Comparison of ENCODE assay signal across 14 cellular contexts in genomic region chr1:197481101-197481500, GRCh38.
DNase-seq lines count a peak whose midpoint lies in the region; ATAC-seq and TF ChIP-seq lines count a peak whose summit lies in the region.
"Had no signal": no experiment of that assay in that cellular context is flagged by ENCODE, and none has a peak within 500 bp of the region (broad histone marks: within the 10 kb centered on the region; RNA-seq: fewer than 3 reads in every experiment).

No MANE protein-coding gene starts in this region.

- BruUV-seq in OCI-LY7 (replicated peaks; lab: Mats Ljungman, UMichigan), result no TSS peak

- no peaks in the 10 kb centered on the region for H3K36me3 Mint-ChIP-seq in CD8-positive, alpha-beta T cell

- CTCF ChIA-PET in CD8-positive, alpha-beta T cell (lab: Charles Lee), result no interaction called here
- CTCF ChIA-PET in OCI-LY7 (lab: Charles Lee; ENCODE audit: unreplicated experiment), result no interaction called here

- intact Hi-C loops in CD8-positive, alpha-beta T cell (cut with DNase I, micrococcal nuclease), result no loop called here
- intact Hi-C loops in OCI-LY7 (cut with micrococcal nuclease; ENCODE audit: unreplicated experiment), result no loop called here

- H3K4me1 ChIP-seq in CD8-positive, alpha-beta T cell (ENCODE audit: insufficient read depth, low read length), result peaks cover 15% of the 10 kb centered on the region
- no peaks in the 10 kb centered on the region for H3K4me1 ChIP-seq in OCI-LY7 (ENCODE audit: insufficient read depth, low read length, poor library complexity, severe bottlenecking)
- H3K4me1 ChIP-seq: SJSA1, upper lobe of left lung had no signal

- TF ChIP-seq CTCF in CD8-positive, alpha-beta T cell (IDR thresholded peaks at IDR 0.05), result no peak
- no peak for TF ChIP-seq CTCF in OCI-LY7 (conservative IDR thresholded peaks at IDR 0.05; ENCODE audit: low read length)

- H3K27ac Mint-ChIP-seq in CD8-positive, alpha-beta T cell, result peak overlapping the region; percentile 12

- peak; percentile 54 for ATAC-seq in CD8-positive, alpha-beta T cell
- ATAC-seq in GM18511 (IDR thresholded peaks at IDR 0.05; ENCODE audit: unreplicated experiment), result peak; percentile 49

- no peaks in the 10 kb centered on the region for H3K27me3 ChIP-seq in CD8-positive, alpha-beta T cell (ENCODE audit: insufficient read depth, low read length)
- H3K27me3 ChIP-seq: SJSA1, upper lobe of left lung had no signal

- no peak overlapping the region for H3K27ac ChIP-seq in CD8-positive, alpha-beta T cell (ENCODE audit: low read depth, low read length)
- no peak overlapping the region for H3K27ac ChIP-seq in OCI-LY7 (ENCODE audit: low read depth, low read length, poor library complexity, severe bottlenecking)
- H3K27ac ChIP-seq: SJSA1, upper lobe of left lung had no signal

- no peak overlapping the region for H2AFZ ChIP-seq in OCI-LY7 (ENCODE audit: low read length)

- no peaks in the 10 kb centered on the region for H3K9me3 Mint-ChIP-seq in CD8-positive, alpha-beta T cell

- no peaks in the 10 kb centered on the region for H4K20me1 ChIP-seq in OCI-LY7 (ENCODE audit: insufficient read depth, low read length)

- no peaks in the 10 kb centered on the region for H3K79me2 ChIP-seq in OCI-LY7 (ENCODE audit: insufficient read depth, low read depth, low read length)

- H3K27me3 Mint-ChIP-seq in CD8-positive, alpha-beta T cell (ENCODE audit: low read depth), result peaks cover 2% of the 10 kb centered on the region

- H3K4me3 Mint-ChIP-seq in CD8-positive, alpha-beta T cell, result no peak overlapping the region

- H3K4me1 Mint-ChIP-seq in CD8-positive, alpha-beta T cell (ENCODE audit: low read depth), result peaks cover 17% of the 10 kb centered on the region

- no peak overlapping the region for H3K4me3 ChIP-seq in CD8-positive, alpha-beta T cell (ENCODE audit: low read depth, low read length)
- no peak overlapping the region for H3K4me3 ChIP-seq in OCI-LY7 (ENCODE audit: low read depth, low read length, poor library complexity, severe bottlenecking)
- H3K4me3 ChIP-seq: SJSA1, upper lobe of left lung had no signal

- DNase-seq in CD8-positive, alpha-beta T cell, result peak in 4 of 7 experiments; percentile 10 to 30 (median 20)
- DNase-seq in OCI-LY7 (ENCODE audit: low spot score), result peak; percentile 7
- peak; percentile 69 for DNase-seq in islet precursor cell
- no peak for DNase-seq in MV-4-11 (lab: John Stamatoyannopoulos, UW)
- no peak for DNase-seq in DMS 273 (lab: John Stamatoyannopoulos, UW; ENCODE audit: unreplicated experiment)
- no peak for DNase-seq in SIG-M5 (lab: John Stamatoyannopoulos, UW)
- DNase-seq in CD1c-positive myeloid dendritic cell (ENCODE audit: extremely low spot score), result no peak
- DNase-seq: activated CD8-positive, alpha-beta memory T cell treated with anti-CD3 and anti-CD28 coated beads, Interleukin-2, amount 50 U/mL, for 48 hours; effector CD8-positive, alpha-beta T cell; NCI-H1694; stimulated activated CD4-positive, alpha-beta T cell treated with anti-CD3 and anti-CD28 coated beads, Interleukin-4, amount 100 ng/mL, for 4 hours; upper lobe of left lung had no signal

- POLR2A ChIA-PET in CD8-positive, alpha-beta T cell (lab: Charles Lee), result no interaction called here
- POLR2A ChIA-PET in OCI-LY7 (lab: Charles Lee), result interaction anchor here (1.3 kb wide), 1 partner anchor 10 kb away, joined by 3 read pairs; no protein-coding TSS in a partner anchor

- H3K4me2 ChIP-seq in OCI-LY7 (ENCODE audit: low read length), result no peak overlapping the region

- H3K9me2 ChIP-seq in OCI-LY7 (ENCODE audit: insufficient read depth, low read length), result no peaks in the 10 kb centered on the region

- H3K9me3 ChIP-seq in CD8-positive, alpha-beta T cell (ENCODE audit: low read length), result no peaks in the 10 kb centered on the region
- H3K9me3 ChIP-seq in OCI-LY7 (ENCODE audit: low read length), result no peaks in the 10 kb centered on the region
- H3K9me3 ChIP-seq: SJSA1, upper lobe of left lung had no signal

- H3K36me3 ChIP-seq in CD8-positive, alpha-beta T cell (ENCODE audit: insufficient read depth, low read length), result no peaks in the 10 kb centered on the region
- H3K36me3 ChIP-seq in OCI-LY7 (ENCODE audit: insufficient read depth, low read length), result no peaks in the 10 kb centered on the region
- H3K36me3 ChIP-seq: SJSA1, upper lobe of left lung had no signal

Comparison
In these comparisons a context has a peak if more than half of its experiments do, and no peak if none do; other contexts are left out.
1. DNase-seq: peak in CD8-positive, alpha-beta T cell (4 of 7), OCI-LY7 (single experiment) and islet precursor cell (single experiment); none in MV-4-11 (single experiment), DMS 273 (single experiment), SIG-M5 (single experiment) and CD1c-positive myeloid dendritic cell (single experiment).